In the genomic region with DNA sequence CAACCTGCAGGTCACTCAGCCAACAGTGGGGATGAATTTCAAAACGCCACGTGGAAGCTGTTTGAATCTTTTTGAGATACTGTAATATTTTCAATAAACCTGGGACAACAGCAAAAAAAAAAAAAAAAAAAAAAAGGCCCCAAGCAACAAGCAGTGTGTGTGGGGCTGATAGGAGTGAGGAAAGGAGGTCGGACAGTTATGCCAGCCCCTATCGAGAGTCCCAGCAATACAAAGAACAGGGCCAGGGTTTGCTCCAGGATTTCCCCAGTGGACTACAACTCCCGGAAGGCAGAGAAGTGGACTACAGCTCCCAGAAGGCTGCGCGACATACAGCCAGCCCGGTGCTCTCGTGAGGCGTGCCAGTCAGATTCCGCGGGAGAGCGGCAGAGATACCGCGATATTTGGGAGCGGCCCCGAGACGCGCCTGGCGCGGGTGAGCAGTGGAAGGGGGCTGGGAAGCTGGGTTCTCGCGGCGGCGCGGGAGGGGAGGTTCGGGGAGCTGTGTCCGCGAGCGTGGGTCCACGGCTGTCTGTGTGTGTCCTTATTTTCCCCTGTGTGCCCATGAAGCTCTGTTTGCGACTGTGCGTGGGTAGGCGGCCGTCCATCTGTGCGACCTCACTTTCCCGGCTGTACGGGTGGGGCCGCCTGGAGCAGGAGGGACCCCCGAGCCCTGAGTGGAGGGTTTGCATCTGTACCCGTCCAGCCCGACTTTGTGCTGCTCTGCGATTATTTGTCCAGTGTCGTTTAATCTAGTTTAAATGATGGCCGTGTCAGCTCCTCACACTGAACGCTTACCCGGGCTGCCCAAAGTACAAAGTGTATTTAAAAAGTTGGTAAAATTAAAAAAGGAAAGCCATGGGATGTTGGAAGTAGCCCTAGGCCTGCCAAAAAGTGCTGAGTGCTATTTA, we compare ENCODE assay signal across 1 cellular context.
TF ChIP-seq lines count a peak whose summit lies in the region.

A gene with protein sequence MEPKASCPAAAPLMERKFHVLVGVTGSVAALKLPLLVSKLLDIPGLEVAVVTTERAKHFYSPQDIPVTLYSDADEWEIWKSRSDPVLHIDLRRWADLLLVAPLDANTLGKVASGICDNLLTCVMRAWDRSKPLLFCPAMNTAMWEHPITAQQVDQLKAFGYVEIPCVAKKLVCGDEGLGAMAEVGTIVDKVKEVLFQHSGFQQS (plus strand): TSS at position 397 of the 908 bp plus-strand sequence. CDS start 4,729 bp downstream, outside the sequence.

TF ChIP-seq in HepG2, 621 proteins besides CTCF, POLR2A, EP300 and RAD21 (continued from another document and continues in another):
- TF ChIP-seq, protein P1, sequence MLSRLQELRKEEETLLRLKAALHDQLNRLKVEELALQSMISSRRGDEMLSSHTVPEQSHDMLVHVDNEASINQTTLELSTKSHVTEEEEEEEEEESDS (CRISPR knock-in tag; IDR thresholded peaks at IDR 0.05; ENCODE audit: borderline replicate concordance), result no peak
- TF ChIP-seq BRD4 (CRISPR knock-in tag; IDR thresholded peaks at IDR 0.05) (peak; percentile 68; the same call in 1 of the 2 replicates), ERF (CRISPR knock-in tag; IDR thresholded peaks at IDR 0.05) (peak; percentile 68; the same call in 1 of the 2 replicates), SIN3A (IDR thresholded peaks at IDR 0.05; ENCODE audit: borderline replicate concordance, low read depth, low read length) (peak; percentile 88; the same call in 1 of the 2 replicates), ZFP90 (CRISPR knock-in tag; IDR thresholded peaks at IDR 0.05; ENCODE audit: borderline replicate concordance) (peak; percentile 89), TAF1 (CRISPR knock-in tag; IDR thresholded peaks at IDR 0.05) (peak; percentile 90), ZNF772 (CRISPR knock-in tag; IDR thresholded peaks at IDR 0.05) (peak; percentile 68; the same call in 1 of the 2 replicates), SALL2 (CRISPR knock-in tag; IDR thresholded peaks at IDR 0.05) (peak; percentile 81; the same call in 1 of the 2 replicates), CCDC6 (CRISPR knock-in tag; IDR thresholded peaks at IDR 0.05) (no peak), IKZF4 (CRISPR knock-in tag; IDR thresholded peaks at IDR 0.05; ENCODE audit: borderline replicate concordance, low read depth, not compliant biosample characterization) (peak; percentile 50), RFX1 (IDR thresholded peaks at IDR 0.05) (no peak), ZNF781 (CRISPR knock-in tag; IDR thresholded peaks at IDR 0.05; ENCODE audit: borderline replicate concordance, not compliant biosample characterization) (peak; percentile 75), SMAD1 (CRISPR knock-in tag; IDR thresholded peaks at IDR 0.05; ENCODE audit: borderline replicate concordance, low read depth) (peak; percentile 23; the same call in 1 of the 2 replicates), ZNF292 (CRISPR knock-in tag; IDR thresholded peaks at IDR 0.05; ENCODE audit: borderline replicate concordance, low read depth) (0 out of 2 replicates have a peak, but pooled peaks have one; percentile 46), IKZF1 (IDR thresholded peaks at IDR 0.05) (no peak), ZNF572 (CRISPR knock-in tag; IDR thresholded peaks at IDR 0.05) (peak; percentile 55; the same call in 1 of the 2 replicates), ZNF335 (CRISPR knock-in tag; IDR thresholded peaks at IDR 0.05) (no peak), ZNF747 (CRISPR knock-in tag; IDR thresholded peaks at IDR 0.05; ENCODE audit: borderline replicate concordance) (no peak), BORCS8-MEF2B (CRISPR knock-in tag; IDR thresholded peaks at IDR 0.05) (peak; percentile 72; the same call in 1 of the 2 replicates), KAT8 (CRISPR knock-in tag; IDR thresholded peaks at IDR 0.05) (peak; percentile 91), ISL2 (CRISPR knock-in tag; IDR thresholded peaks at IDR 0.05) (peak; percentile 54; the same call in 1 of the 2 replicates), ZNF496 (CRISPR knock-in tag; IDR thresholded peaks at IDR 0.05; ENCODE audit: insufficient replicate concordance) (no peak), RNF2 (conservative IDR thresholded peaks at IDR 0.05; ENCODE audit: low read depth) (no peak), IRF2 (CRISPR knock-in tag; IDR thresholded peaks at IDR 0.05) (peak; percentile 96), ZMYM3 (CRISPR knock-in tag; IDR thresholded peaks at IDR 0.05) (peak; percentile 24; the same call in 1 of the 2 replicates), RELA (CRISPR knock-in tag; IDR thresholded peaks at IDR 0.05) (no peak), THAP11 (CRISPR knock-in tag; IDR thresholded peaks at IDR 0.05) (peak; percentile 98), POLR2G (IDR thresholded peaks at IDR 0.05; ENCODE audit: low read depth, low read length) (peak; percentile 97), ZNF263 (CRISPR knock-in tag; IDR thresholded peaks at IDR 0.05) (no peak), U2AF1 (optimal IDR thresholded peaks at IDR 0.05; ENCODE audit: low read depth, low read length) (no peak), ZNF124 (CRISPR knock-in tag; IDR thresholded peaks at IDR 0.05) (peak; percentile 86; the same call in 1 of the 2 replicates), MZF1 (CRISPR knock-in tag; IDR thresholded peaks at IDR 0.05; ENCODE audit: borderline replicate concordance) (peak; percentile 74; the same call in 1 of the 2 replicates), RBFOX2 (IDR thresholded peaks at IDR 0.05; ENCODE audit: low read depth, low read length) (peak; percentile 97), KLF6 (CRISPR knock-in tag; IDR thresholded peaks at IDR 0.05) (peak; percentile 68; the same call in 1 of the 2 replicates), ZNF264 (CRISPR knock-in tag; IDR thresholded peaks at IDR 0.05) (peak; percentile 53; the same call in 1 of the 2 replicates), ZNF138 (CRISPR knock-in tag; IDR thresholded peaks at IDR 0.05; ENCODE audit: low read depth) (no peak), ZNF33B (CRISPR knock-in tag; IDR thresholded peaks at IDR 0.05) (no peak)
- TF ChIP-seq, protein P2, sequence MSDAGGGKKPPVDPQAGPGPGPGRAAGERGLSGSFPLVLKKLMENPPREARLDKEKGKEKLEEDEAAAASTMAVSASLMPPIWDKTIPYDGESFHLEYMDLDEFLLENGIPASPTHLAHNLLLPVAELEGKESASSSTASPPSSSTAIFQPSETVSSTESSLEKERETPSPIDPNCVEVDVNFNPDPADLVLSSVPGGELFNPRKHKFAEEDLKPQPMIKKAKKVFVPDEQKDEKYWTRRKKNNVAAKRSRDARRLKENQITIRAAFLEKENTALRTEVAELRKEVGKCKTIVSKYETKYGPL (CRISPR knock-in tag; IDR thresholded peaks at IDR 0.05), result no peak
- TF ChIP-seq, protein P3, sequence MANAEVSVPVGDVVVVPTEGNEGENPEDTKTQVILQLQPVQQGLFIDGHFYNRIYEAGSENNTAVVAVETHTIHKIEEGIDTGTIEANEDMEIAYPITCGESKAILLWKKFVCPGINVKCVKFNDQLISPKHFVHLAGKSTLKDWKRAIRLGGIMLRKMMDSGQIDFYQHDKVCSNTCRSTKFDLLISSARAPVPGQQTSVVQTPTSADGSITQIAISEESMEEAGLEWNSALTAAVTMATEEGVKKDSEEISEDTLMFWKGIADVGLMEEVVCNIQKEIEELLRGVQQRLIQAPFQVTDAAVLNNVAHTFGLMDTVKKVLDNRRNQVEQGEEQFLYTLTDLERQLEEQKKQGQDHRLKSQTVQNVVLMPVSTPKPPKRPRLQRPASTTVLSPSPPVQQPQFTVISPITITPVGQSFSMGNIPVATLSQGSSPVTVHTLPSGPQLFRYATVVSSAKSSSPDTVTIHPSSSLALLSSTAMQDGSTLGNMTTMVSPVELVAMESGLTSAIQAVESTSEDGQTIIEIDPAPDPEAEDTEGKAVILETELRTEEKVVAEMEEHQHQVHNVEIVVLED (CRISPR knock-in tag; IDR thresholded peaks at IDR 0.05; ENCODE audit: borderline replicate concordance), result peak; percentile 84
- TF ChIP-seq, protein P4, sequence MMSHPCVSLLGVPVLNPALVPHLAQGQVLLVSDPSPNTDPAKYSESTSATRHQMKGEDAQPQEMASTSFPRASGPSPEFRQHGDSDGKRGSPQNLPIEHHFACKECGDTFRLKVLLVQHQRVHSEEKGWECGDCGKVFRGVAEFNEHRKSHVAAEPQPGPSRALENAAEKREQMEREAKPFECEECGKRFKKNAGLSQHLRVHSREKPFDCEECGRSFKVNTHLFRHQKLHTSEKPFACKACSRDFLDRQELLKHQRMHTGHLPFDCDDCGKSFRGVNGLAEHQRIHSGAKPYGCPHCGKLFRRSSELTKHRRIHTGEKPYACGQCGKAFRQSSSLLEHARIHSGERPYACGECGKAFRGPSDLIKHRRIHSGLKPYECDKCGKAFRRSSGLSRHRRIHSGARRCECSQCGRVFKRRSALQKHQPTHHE (CRISPR knock-in tag; IDR thresholded peaks at IDR 0.05; ENCODE audit: borderline replicate concordance), result peak; percentile 80; the same call in 1 of the 2 replicates
- TF ChIP-seq, protein P5, sequence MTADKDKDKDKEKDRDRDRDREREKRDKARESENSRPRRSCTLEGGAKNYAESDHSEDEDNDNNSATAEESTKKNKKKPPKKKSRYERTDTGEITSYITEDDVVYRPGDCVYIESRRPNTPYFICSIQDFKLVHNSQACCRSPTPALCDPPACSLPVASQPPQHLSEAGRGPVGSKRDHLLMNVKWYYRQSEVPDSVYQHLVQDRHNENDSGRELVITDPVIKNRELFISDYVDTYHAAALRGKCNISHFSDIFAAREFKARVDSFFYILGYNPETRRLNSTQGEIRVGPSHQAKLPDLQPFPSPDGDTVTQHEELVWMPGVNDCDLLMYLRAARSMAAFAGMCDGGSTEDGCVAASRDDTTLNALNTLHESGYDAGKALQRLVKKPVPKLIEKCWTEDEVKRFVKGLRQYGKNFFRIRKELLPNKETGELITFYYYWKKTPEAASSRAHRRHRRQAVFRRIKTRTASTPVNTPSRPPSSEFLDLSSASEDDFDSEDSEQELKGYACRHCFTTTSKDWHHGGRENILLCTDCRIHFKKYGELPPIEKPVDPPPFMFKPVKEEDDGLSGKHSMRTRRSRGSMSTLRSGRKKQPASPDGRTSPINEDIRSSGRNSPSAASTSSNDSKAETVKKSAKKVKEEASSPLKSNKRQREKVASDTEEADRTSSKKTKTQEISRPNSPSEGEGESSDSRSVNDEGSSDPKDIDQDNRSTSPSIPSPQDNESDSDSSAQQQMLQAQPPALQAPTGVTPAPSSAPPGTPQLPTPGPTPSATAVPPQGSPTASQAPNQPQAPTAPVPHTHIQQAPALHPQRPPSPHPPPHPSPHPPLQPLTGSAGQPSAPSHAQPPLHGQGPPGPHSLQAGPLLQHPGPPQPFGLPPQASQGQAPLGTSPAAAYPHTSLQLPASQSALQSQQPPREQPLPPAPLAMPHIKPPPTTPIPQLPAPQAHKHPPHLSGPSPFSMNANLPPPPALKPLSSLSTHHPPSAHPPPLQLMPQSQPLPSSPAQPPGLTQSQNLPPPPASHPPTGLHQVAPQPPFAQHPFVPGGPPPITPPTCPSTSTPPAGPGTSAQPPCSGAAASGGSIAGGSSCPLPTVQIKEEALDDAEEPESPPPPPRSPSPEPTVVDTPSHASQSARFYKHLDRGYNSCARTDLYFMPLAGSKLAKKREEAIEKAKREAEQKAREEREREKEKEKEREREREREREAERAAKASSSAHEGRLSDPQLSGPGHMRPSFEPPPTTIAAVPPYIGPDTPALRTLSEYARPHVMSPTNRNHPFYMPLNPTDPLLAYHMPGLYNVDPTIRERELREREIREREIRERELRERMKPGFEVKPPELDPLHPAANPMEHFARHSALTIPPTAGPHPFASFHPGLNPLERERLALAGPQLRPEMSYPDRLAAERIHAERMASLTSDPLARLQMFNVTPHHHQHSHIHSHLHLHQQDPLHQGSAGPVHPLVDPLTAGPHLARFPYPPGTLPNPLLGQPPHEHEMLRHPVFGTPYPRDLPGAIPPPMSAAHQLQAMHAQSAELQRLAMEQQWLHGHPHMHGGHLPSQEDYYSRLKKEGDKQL (CRISPR knock-in tag; IDR thresholded peaks at IDR 0.05; ENCODE audit: low read depth), result peak; percentile 16; the same call in 1 of the 2 replicates
- TF ChIP-seq, protein P6, sequence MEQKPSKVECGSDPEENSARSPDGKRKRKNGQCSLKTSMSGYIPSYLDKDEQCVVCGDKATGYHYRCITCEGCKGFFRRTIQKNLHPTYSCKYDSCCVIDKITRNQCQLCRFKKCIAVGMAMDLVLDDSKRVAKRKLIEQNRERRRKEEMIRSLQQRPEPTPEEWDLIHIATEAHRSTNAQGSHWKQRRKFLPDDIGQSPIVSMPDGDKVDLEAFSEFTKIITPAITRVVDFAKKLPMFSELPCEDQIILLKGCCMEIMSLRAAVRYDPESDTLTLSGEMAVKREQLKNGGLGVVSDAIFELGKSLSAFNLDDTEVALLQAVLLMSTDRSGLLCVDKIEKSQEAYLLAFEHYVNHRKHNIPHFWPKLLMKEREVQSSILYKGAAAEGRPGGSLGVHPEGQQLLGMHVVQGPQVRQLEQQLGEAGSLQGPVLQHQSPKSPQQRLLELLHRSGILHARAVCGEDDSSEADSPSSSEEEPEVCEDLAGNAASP (CRISPR knock-in tag; IDR thresholded peaks at IDR 0.05; ENCODE audit: borderline replicate concordance), result no peak
- TF ChIP-seq, protein P7, sequence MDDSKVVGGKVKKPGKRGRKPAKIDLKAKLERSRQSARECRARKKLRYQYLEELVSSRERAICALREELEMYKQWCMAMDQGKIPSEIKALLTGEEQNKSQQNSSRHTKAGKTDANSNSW (CRISPR knock-in tag; IDR thresholded peaks at IDR 0.05; ENCODE audit: borderline replicate concordance), result peak; percentile 41; the same call in 1 of the 2 replicates
- TF ChIP-seq, protein P8, sequence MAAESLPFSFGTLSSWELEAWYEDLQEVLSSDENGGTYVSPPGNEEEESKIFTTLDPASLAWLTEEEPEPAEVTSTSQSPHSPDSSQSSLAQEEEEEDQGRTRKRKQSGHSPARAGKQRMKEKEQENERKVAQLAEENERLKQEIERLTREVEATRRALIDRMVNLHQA (CRISPR knock-in tag; IDR thresholded peaks at IDR 0.05), result no peak
- TF ChIP-seq, protein P9, sequence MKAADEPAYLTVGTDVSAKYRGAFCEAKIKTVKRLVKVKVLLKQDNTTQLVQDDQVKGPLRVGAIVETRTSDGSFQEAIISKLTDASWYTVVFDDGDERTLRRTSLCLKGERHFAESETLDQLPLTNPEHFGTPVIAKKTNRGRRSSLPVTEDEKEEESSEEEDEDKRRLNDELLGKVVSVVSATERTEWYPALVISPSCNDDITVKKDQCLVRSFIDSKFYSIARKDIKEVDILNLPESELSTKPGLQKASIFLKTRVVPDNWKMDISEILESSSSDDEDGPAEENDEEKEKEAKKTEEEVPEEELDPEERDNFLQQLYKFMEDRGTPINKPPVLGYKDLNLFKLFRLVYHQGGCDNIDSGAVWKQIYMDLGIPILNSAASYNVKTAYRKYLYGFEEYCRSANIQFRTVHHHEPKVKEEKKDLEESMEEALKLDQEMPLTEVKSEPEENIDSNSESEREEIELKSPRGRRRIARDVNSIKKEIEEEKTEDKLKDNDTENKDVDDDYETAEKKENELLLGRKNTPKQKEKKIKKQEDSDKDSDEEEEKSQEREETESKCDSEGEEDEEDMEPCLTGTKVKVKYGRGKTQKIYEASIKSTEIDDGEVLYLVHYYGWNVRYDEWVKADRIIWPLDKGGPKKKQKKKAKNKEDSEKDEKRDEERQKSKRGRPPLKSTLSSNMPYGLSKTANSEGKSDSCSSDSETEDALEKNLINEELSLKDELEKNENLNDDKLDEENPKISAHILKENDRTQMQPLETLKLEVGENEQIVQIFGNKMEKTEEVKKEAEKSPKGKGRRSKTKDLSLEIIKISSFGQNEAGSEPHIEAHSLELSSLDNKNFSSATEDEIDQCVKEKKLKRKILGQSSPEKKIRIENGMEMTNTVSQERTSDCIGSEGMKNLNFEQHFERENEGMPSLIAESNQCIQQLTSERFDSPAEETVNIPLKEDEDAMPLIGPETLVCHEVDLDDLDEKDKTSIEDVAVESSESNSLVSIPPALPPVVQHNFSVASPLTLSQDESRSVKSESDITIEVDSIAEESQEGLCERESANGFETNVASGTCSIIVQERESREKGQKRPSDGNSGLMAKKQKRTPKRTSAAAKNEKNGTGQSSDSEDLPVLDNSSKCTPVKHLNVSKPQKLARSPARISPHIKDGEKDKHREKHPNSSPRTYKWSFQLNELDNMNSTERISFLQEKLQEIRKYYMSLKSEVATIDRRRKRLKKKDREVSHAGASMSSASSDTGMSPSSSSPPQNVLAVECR (CRISPR knock-in tag; IDR thresholded peaks at IDR 0.05; ENCODE audit: borderline replicate concordance), result peak; percentile 90
